In genomic region chr5:146447734-146448380, GRCh38 we compare ENCODE assay signal across 8 cellular contexts. TPM values are rescaled to one million over a fixed set of nuclear protein-coding genes. Genes with fewer than 3 reads are reported as not detected.
A peak's percentile ranks its signal among the peaks of the same experiment; 100 is the strongest.
DNase-seq lines count a peak whose midpoint lies in the region; ATAC-seq lines count a peak whose summit lies in the region.

No MANE protein-coding gene starts in this region.

- POLR2A ChIA-PET in activated naive CD8-positive, alpha-beta T cell treated with anti-CD3 and anti-CD28 coated beads, Interleukin-2, amount 10 ng/mL, durations not matched to agents 7 days and 5 days (lab: Charles Lee), result interaction anchor here (1.0 kb wide), 1 partner anchor 266 kb away, joined by 3 read pairs; no protein-coding TSS in a partner anchor

- ATAC-seq in activated CD4-positive, CD25-positive, alpha-beta regulatory T cell treated with anti-CD3 and anti-CD28 coated beads, Interleukin-2, amount 50 U/mL, for 24 hours, result peak; percentile 11
- peak; percentile 5 for ATAC-seq in HG02623 (IDR thresholded peaks at IDR 0.05; ENCODE audit: unreplicated experiment)
- peak; percentile 20 for ATAC-seq in activated naive CD8-positive, alpha-beta T cell treated with anti-CD3 and anti-CD28 coated beads, Interleukin-2, amount 10 ng/mL, durations not matched to agents 7 days and 5 days (ENCODE audit: low read depth)

- peaks cover 26% of the 10 kb centered on the region for H3K4me1 Mint-ChIP-seq in activated naive CD8-positive, alpha-beta T cell treated with anti-CD3 and anti-CD28 coated beads, Interleukin-2, amount 10 ng/mL, durations not matched to agents 7 days and 5 days

- H3K4me3 Mint-ChIP-seq in activated naive CD8-positive, alpha-beta T cell treated with anti-CD3 and anti-CD28 coated beads, Interleukin-2, amount 10 ng/mL, durations not matched to agents 7 days and 5 days, result peak overlapping the region; percentile 98

- peak overlapping the region; percentile 99 for H3K27ac Mint-ChIP-seq in activated naive CD8-positive, alpha-beta T cell treated with anti-CD3 and anti-CD28 coated beads, Interleukin-2, amount 10 ng/mL, durations not matched to agents 7 days and 5 days

- peaks cover 5% of the 10 kb centered on the region for H3K36me3 Mint-ChIP-seq in activated naive CD8-positive, alpha-beta T cell treated with anti-CD3 and anti-CD28 coated beads, Interleukin-2, amount 10 ng/mL, durations not matched to agents 7 days and 5 days

- H3K9me3 Mint-ChIP-seq in activated naive CD8-positive, alpha-beta T cell treated with anti-CD3 and anti-CD28 coated beads, Interleukin-2, amount 10 ng/mL, durations not matched to agents 7 days and 5 days, result no peaks in the 10 kb centered on the region

- no peaks in the 10 kb centered on the region for H3K27me3 Mint-ChIP-seq in activated naive CD8-positive, alpha-beta T cell treated with anti-CD3 and anti-CD28 coated beads, Interleukin-2, amount 10 ng/mL, durations not matched to agents 7 days and 5 days

- DNase-seq in activated CD4-positive, CD25-positive, alpha-beta regulatory T cell treated with anti-CD3 and anti-CD28 coated beads, Interleukin-2, amount 50 U/mL, for 72 hours, result no peak
- DNase-seq in NCI-H460 (ENCODE audit: extremely low read depth, low read depth) (peak; percentile 17), iris pigment epithelial cell (ENCODE audit: low read depth) (peak; percentile 74), epidermal melanocyte (ENCODE audit: insufficient read length, low spot score) (no peak)
- DNase-seq in activated naive CD8-positive, alpha-beta T cell treated with anti-CD3 and anti-CD28 coated beads, Interleukin-2, amount 10 ng/mL, durations not matched to agents 7 days and 5 days, result no peak
- peak; percentile 32 to 41 for DNase-seq in stimulated activated CD4-positive, alpha-beta T cell treated with anti-CD3 and anti-CD28 coated beads, Interleukin-4, amount 100 ng/mL, for 4 hours

RNA-seq across cellular contexts. Expression of gene TCERG1, which starts 0.7 kb away (rescaled TPM):
- 75.6 and 94.8 TPM in 2 replicates for total RNA-seq in NCI-H460 (2014; rRNA removed; shearing (Covaris generic))
- polyA plus RNA-seq in NCI-H460 (2014; cell fraction: nucleus; rRNA removed), result 183 and 287 TPM in 2 replicates
- total RNA-seq in activated naive CD8-positive, alpha-beta T cell treated with anti-CD3 and anti-CD28 coated beads, Interleukin-2, amount 10 ng/mL, durations not matched to agents 7 days and 5 days, result 10 to 100 TPM; 79.9 to 90.2 TPM

Comparison
In these comparisons a context has a peak if more than half of its experiments do, and no peak if none do; other contexts are left out.
1. DNase-seq: peak in NCI-H460 (single experiment), iris pigment epithelial cell (single experiment) and stimulated activated CD4-positive, alpha-beta T cell treated with anti-CD3 and anti-CD28 coated beads, Interleukin-4, amount 100 ng/mL, for 4 hours (2 of 2); none in activated CD4-positive, CD25-positive, alpha-beta regulatory T cell treated with anti-CD3 and anti-CD28 coated beads, Interleukin-2, amount 50 U/mL, for 72 hours (single experiment), activated naive CD8-positive, alpha-beta T cell treated with anti-CD3 and anti-CD28 coated beads, Interleukin-2, amount 10 ng/mL, durations not matched to agents 7 days and 5 days (single experiment) and epidermal melanocyte (single experiment).
2. Peak in every context shown above with its lines, with median percentiles within 50 percentile points of each other: ATAC-seq.